Comparison of ENCODE assay signal across 29 cellular contexts in genomic region chr19:41027273-41027967, GRCh38. TPM values are rescaled to one million over a fixed set of nuclear protein-coding genes. Genes with fewer than 3 reads are reported as not detected.
DNase-seq lines count a peak whose midpoint lies in the region; ATAC-seq and TF ChIP-seq lines count a peak whose summit lies in the region.
"Had no signal": no experiment of that assay in that cellular context is flagged by ENCODE, and none has a peak within 500 bp of the region (broad histone marks: within the 10 kb centered on the region; RNA-seq: fewer than 3 reads in every experiment).

No MANE protein-coding gene starts in this region.

- in situ Hi-C loops in brain microvascular endothelial cell (cut with HindIII; ENCODE audit: low pct_ligation_motif_present, low sequenced_read_pairs) = no loop called here

- no peaks in the 10 kb centered on the region for H3K9me3 Mint-ChIP-seq in activated CD8-positive, alpha-beta memory T cell treated with anti-CD3 and anti-CD28 coated beads, Interleukin-2, amount 10 ng/mL, durations not matched to agents 7 days and 5 days (ENCODE audit: low read depth)
- H3K9me3 Mint-ChIP-seq in nephron progenitor cell = peaks cover 7% of the 10 kb centered on the region

- H3K27ac Mint-ChIP-seq in activated CD8-positive, alpha-beta memory T cell treated with anti-CD3 and anti-CD28 coated beads, Interleukin-2, amount 10 ng/mL, durations not matched to agents 7 days and 5 days = no peak overlapping the region
- peak overlapping the region; percentile 9 for H3K27ac Mint-ChIP-seq in nephron progenitor cell
- H3K27ac Mint-ChIP-seq: CD14-positive monocyte; CD4-positive, alpha-beta memory T cell; CD4-positive, CD25-positive, alpha-beta regulatory T cell; CD8-positive, alpha-beta memory T cell had no signal

- H3K4me1 ChIP-seq in thyroid gland = no peaks in the 10 kb centered on the region
- H3K4me1 ChIP-seq: BE2C, BLaER1 had no signal

- no peaks in the 10 kb centered on the region for H3K36me3 Mint-ChIP-seq in activated CD8-positive, alpha-beta memory T cell treated with anti-CD3 and anti-CD28 coated beads, Interleukin-2, amount 10 ng/mL, durations not matched to agents 7 days and 5 days
- H3K36me3 Mint-ChIP-seq in nephron progenitor cell (ENCODE audit: low read depth) = no peaks in the 10 kb centered on the region
- H3K36me3 Mint-ChIP-seq: CD14-positive monocyte; CD4-positive, CD25-positive, alpha-beta regulatory T cell had no signal

- peaks cover 39% of the 10 kb centered on the region for H3K27me3 Mint-ChIP-seq in activated CD8-positive, alpha-beta memory T cell treated with anti-CD3 and anti-CD28 coated beads, Interleukin-2, amount 10 ng/mL, durations not matched to agents 7 days and 5 days
- H3K27me3 Mint-ChIP-seq in nephron progenitor cell (ENCODE audit: low read depth, poor library complexity) = peaks cover 54% of the 10 kb centered on the region

- no peak for ATAC-seq in activated CD8-positive, alpha-beta memory T cell treated with anti-CD3 and anti-CD28 coated beads, Interleukin-2, amount 10 ng/mL, durations not matched to agents 7 days and 5 days
- ATAC-seq: GM12878 had no signal

- no peaks in the 10 kb centered on the region for H3K4me1 Mint-ChIP-seq in activated CD8-positive, alpha-beta memory T cell treated with anti-CD3 and anti-CD28 coated beads, Interleukin-2, amount 10 ng/mL, durations not matched to agents 7 days and 5 days
- peaks cover 7% of the 10 kb centered on the region for H3K4me1 Mint-ChIP-seq in nephron progenitor cell
- H3K4me1 Mint-ChIP-seq: CD14-positive monocyte had no signal

- H3K4me3 Mint-ChIP-seq in activated CD8-positive, alpha-beta memory T cell treated with anti-CD3 and anti-CD28 coated beads, Interleukin-2, amount 10 ng/mL, durations not matched to agents 7 days and 5 days = no peak overlapping the region
- H3K4me3 Mint-ChIP-seq in nephron progenitor cell = no peak overlapping the region
- H3K4me3 Mint-ChIP-seq: CD4-positive, alpha-beta memory T cell; CD4-positive, CD25-positive, alpha-beta regulatory T cell; CD8-positive, alpha-beta memory T cell had no signal

- 65 to 81% methylated on average over 4 to 6 of the region's 6 CpGs for WGBS in thyroid gland, 2 donors

- H3K4me3 ChIP-seq in brain microvascular endothelial cell (ENCODE audit: low read depth, low read length) (no peak overlapping the region), thyroid gland (replicated peaks in 1 of 3) (no peak overlapping the region)
- H3K4me3 ChIP-seq: BLaER1, GM12878 had no signal

- no peaks in the 10 kb centered on the region for H3K36me3 ChIP-seq in brain microvascular endothelial cell (replicated peaks)
- H3K36me3 ChIP-seq in thyroid gland = no peaks in the 10 kb centered on the region
- H3K36me3 ChIP-seq: BE2C, BLaER1 had no signal

- TF ChIP-seq CTCF in nephron progenitor cell (IDR thresholded peaks at IDR 0.05) (no peak), brain microvascular endothelial cell (IDR thresholded peaks at IDR 0.05; ENCODE audit: low read depth, low read length, missing control alignments) (no peak), thyroid gland (IDR thresholded peaks at IDR 0.05) (no peak)

- H3K27ac ChIP-seq in brain microvascular endothelial cell (no peak overlapping the region), thyroid gland (no peak overlapping the region)
- H3K27ac ChIP-seq: BLaER1 had no signal

- intact Hi-C loops in thyroid gland (cut with DNase I) = no loop called here

- CTCF ChIA-PET in activated CD8-positive, alpha-beta memory T cell treated with anti-CD3 and anti-CD28 coated beads, Interleukin-2, amount 10 ng/mL, durations not matched to agents 7 days and 5 days (lab: Charles Lee) = no interaction called here

- TF ChIP-seq POLR2A in thyroid gland (IDR thresholded peaks at IDR 0.05) = no peak

- DNase-seq in activated CD8-positive, alpha-beta memory T cell treated with anti-CD3 and anti-CD28 coated beads, Interleukin-2, amount 50 U/mL, for 48 hours = peak; percentile 23
- no peak for DNase-seq in activated CD8-positive, alpha-beta memory T cell treated with anti-CD3 and anti-CD28 coated beads, Interleukin-2, amount 10 ng/mL, durations not matched to agents 7 days and 5 days
- DNase-seq in ecto neural progenitor cell (ENCODE audit: low spot score) (peak; percentile 32), islet precursor cell (peak; percentile 29), nephron progenitor cell (no peak), brain microvascular endothelial cell (no peak), thyroid gland (no peak), NCI-H2081 treated with DMSO at 0.1 percent for 48 hours (lab: John Stamatoyannopoulos, UW) (no peak)
- DNase-seq: 8988T; ACHN; BE2C; C1 segment of cervical spinal cord; CD4-positive, alpha-beta memory T cell; CD4-positive, CD25-positive, alpha-beta regulatory T cell; CD8-positive, alpha-beta memory T cell; COR-L47; DMS 273 treated with DMSO at 0.1 percent for 48 hours; DMS153; DMS53; DMS79; DND-41; EL; GDM1 had no signal

- no peaks in the 10 kb centered on the region for H3K9me3 ChIP-seq in thyroid gland
- H3K9me3 ChIP-seq: BE2C, BLaER1 had no signal

- H3K27me3 ChIP-seq in brain microvascular endothelial cell (replicated peaks) (no peaks in the 10 kb centered on the region), thyroid gland (no peaks in the 10 kb centered on the region)
- H3K27me3 ChIP-seq: BLaER1 had no signal

RNA-seq across cellular contexts. Expression of gene CYP2B6, which starts 36.3 kb away (rescaled TPM):
- total RNA-seq in activated CD8-positive, alpha-beta memory T cell treated with anti-CD3 and anti-CD28 coated beads, Interleukin-2, amount 10 ng/mL, durations not matched to agents 7 days and 5 days = not detected
- total RNA-seq in thyroid gland = not detected
- total RNA-seq: A673; CD4-positive, alpha-beta memory T cell; CD4-positive, CD25-positive, alpha-beta regulatory T cell; CD8-positive, alpha-beta memory T cell; Daoy; G401 had no signal

Comparison
In these comparisons a context has a peak if more than half of its experiments do, and no peak if none do; other contexts are left out.
1. DNase-seq: peak in activated CD8-positive, alpha-beta memory T cell treated with anti-CD3 and anti-CD28 coated beads, Interleukin-2, amount 50 U/mL, for 48 hours (single experiment), ecto neural progenitor cell (single experiment) and islet precursor cell (single experiment); none in activated CD8-positive, alpha-beta memory T cell treated with anti-CD3 and anti-CD28 coated beads, Interleukin-2, amount 10 ng/mL, durations not matched to agents 7 days and 5 days (single experiment), nephron progenitor cell (single experiment), brain microvascular endothelial cell (single experiment), thyroid gland (0 of 2) and NCI-H2081 treated with DMSO at 0.1 percent for 48 hours (single experiment).